Comparison of ENCODE assay signal across 23 cellular contexts in genomic region chrX:1210844-1211243, GRCh38. TPM values are rescaled to one million over a fixed set of nuclear protein-coding genes. Genes with fewer than 3 reads are reported as not detected.
"Had no signal": no experiment of that assay in that cellular context is flagged by ENCODE, and none has a peak within 500 bp of the region (broad histone marks: within the 10 kb centered on the region; RNA-seq: fewer than 3 reads in every experiment).

No MANE protein-coding gene starts in this region.

- ATAC-seq: esophagus mucosa, gastrocnemius medialis, left lobe of liver, pancreas, right cardiac atrium had no signal

- H3K27me3 ChIP-seq: gastrocnemius medialis, pancreas, suprapubic skin, tibial artery, upper lobe of left lung, uterus had no signal

- H3K36me3 ChIP-seq: gastrocnemius medialis, pancreas, suprapubic skin, tibial artery, upper lobe of left lung, uterus had no signal

- H3K27ac Mint-ChIP-seq: mesothelial cell of epicardium, nephron, progenitor cell of endocrine pancreas had no signal

- H3K4me3 Mint-ChIP-seq: mesothelial cell of epicardium, nephron had no signal

- H3K27ac ChIP-seq: dorsolateral prefrontal cortex, gastrocnemius medialis, pancreas, suprapubic skin, tibial artery, upper lobe of left lung, uterus had no signal

- H3K4me3 ChIP-seq: dorsolateral prefrontal cortex, gastrocnemius medialis, pancreas, suprapubic skin, tibial artery, upper lobe of left lung, uterus had no signal

- H3K9me3 Mint-ChIP-seq: mesothelial cell of epicardium had no signal

- H3K27me3 Mint-ChIP-seq: progenitor cell of endocrine pancreas had no signal

- DNase-seq: cortex of kidney; effector CD8-positive, alpha-beta T cell; gastrocnemius medialis; islet precursor cell; mammary epithelial cell; occipital lobe; pancreas; right cardiac atrium; small intestine; stimulated activated CD4-positive, alpha-beta T cell treated with anti-CD3 and anti-CD28 coated beads, Interleukin-12 subunit alpha, Interleukin-12 subunit beta, amount 100 ng/mL, for 4 hours; stimulated activated naive CD4-positive, alpha-beta T cell; tibial artery; upper lobe of left lung; uterus had no signal

- H3K9me3 ChIP-seq: gastrocnemius medialis, pancreas, suprapubic skin, tibial artery, upper lobe of left lung, uterus had no signal

- H3K4me1 Mint-ChIP-seq: nephron had no signal

- H3K4me1 ChIP-seq: gastrocnemius medialis, pancreas, uterus had no signal

- H3K36me3 Mint-ChIP-seq: mesothelial cell of epicardium had no signal

RNA-seq across cellular contexts. Expression of gene CRLF2, which starts 1.6 kb away (rescaled TPM):
- total RNA-seq: esophagus mucosa, fibroblast of lung, gastrocnemius medialis, left lobe of liver, mammary epithelial cell, mesothelial cell of epicardium, myocyte, occipital lobe, progenitor cell of endocrine pancreas, right cardiac atrium, uterus had no signal
- polyA plus RNA-seq: fibroblast of lung, mammary epithelial cell, right cardiac atrium had no signal

RNA-seq across cellular contexts. Expression of gene CSF2RA, which starts 57.8 kb away (rescaled TPM):
- total RNA-seq: fibroblast of lung, mammary epithelial cell, myocyte had no signal
- polyA plus RNA-seq: fibroblast of lung, mammary epithelial cell had no signal
